17 cellular contexts compared by ENCODE assay signal in the genomic region with DNA sequence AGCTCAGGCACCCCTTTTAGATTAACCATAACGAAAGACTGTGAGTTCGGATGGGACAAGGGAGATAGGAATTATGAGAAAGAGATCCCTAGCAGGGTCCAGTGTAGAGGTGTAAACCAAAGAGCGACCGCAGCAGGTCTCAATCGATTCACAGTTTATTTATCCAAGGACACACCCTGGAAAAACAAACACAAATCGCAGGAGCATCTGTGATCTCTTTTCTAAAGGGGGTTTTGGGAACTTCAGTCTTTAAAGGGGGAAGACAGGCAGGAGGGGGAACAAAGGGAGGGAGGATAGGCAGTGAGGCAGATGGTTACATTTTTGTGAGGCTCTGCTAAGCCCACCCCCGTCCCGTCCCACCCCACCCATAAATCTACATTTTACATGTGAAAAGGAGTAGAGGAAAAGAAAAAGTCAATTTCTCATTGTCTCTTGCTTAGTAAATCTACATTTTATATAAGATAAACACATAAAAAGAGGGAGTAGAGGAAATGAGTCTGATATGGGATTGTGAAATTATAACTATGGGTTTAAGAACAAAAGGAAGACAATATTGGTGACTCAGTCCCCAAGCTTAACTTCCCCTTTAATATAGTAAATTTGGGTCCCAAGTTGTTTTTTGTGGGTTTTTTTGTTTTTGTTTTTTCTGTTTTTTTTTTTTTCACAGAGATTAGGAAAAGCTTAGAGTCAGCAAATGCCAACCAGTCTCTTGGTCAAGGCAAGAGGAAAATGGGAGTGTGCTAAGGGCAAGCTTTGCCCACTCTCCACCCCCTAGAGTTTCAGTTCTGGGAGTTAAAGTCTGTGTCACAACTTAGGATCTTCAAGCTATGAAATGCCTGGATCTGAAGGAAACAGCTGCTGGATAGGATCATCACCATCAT.
DNase-seq lines count a peak whose midpoint lies in the region; ATAC-seq and TF ChIP-seq lines count a peak whose summit lies in the region.
"Had no signal": no experiment of that assay in that cellular context is flagged by ENCODE, and none has a peak within 500 bp of the region (broad histone marks: within the 10 kb centered on the region; RNA-seq: fewer than 3 reads in every experiment).

No MANE protein-coding gene starts in this region.

- intact Hi-C loops in left lung (cut with DNase I), result no loop called here

- H3K36me3 ChIP-seq in MG63 (no peaks in the 10 kb centered on the region), left lung (no peaks in the 10 kb centered on the region)
- H3K36me3 ChIP-seq: sigmoid colon, uterus had no signal

- peaks cover 14 to 42% of the 10 kb centered on the region in 2 donors for H3K4me1 ChIP-seq in left lung
- H3K4me1 ChIP-seq: sigmoid colon, uterus had no signal

- H3K4me3 ChIP-seq in MG63 (no peak overlapping the region), left lung (no peak overlapping the region)
- H3K4me3 ChIP-seq: GM12878, hepatocyte, sigmoid colon, uterus had no signal

- H3K27ac ChIP-seq in left lung, result peak overlapping the region; percentile 44 to 75
- H3K27ac ChIP-seq: hepatocyte, uterus had no signal

- H3K9me3 ChIP-seq in MG63 (no peaks in the 10 kb centered on the region), left lung (no peaks in the 10 kb centered on the region)
- H3K9me3 ChIP-seq: sigmoid colon, SK-N-SH, uterus had no signal

- no peaks in the 10 kb centered on the region for H3K27me3 ChIP-seq in MG63
- H3K27me3 ChIP-seq in left lung, result no peaks in the 10 kb centered on the region
- H3K27me3 ChIP-seq: hepatocyte, sigmoid colon, uterus had no signal

- DNase-seq in COR-L47 (lab: John Stamatoyannopoulos, UW) (peak; percentile 82), MG63 (peak; percentile 36), SKM-1 treated with dmso at 0.1 percent for 144 hours (lab: John Stamatoyannopoulos, UW; ENCODE audit: unreplicated experiment) (peak; percentile 69), left lung (no peak), HuH-7.5 (ENCODE audit: low spot score) (no peak)
- no peak for DNase-seq in stimulated activated naive CD4-positive, alpha-beta T cell (lab: John Stamatoyannopoulos, UW)
- no peak for DNase-seq in stimulated activated CD4-positive, alpha-beta T cell treated with anti-CD3 and anti-CD28 coated beads, Interleukin-2, amount 100 ng/mL, for 24 hours
- DNase-seq: activated CD8-positive, alpha-beta T cell treated with anti-CD3 and anti-CD28 coated beads, Interleukin-2, amount 10 ng/mL, durations not matched to agents 7 days and 5 days; activated naive CD8-positive, alpha-beta T cell treated with anti-CD3 and anti-CD28 coated beads for 36 hours; Calu3; NCI-H1694 treated with DMSO at 0.1 percent for 48 hours; sigmoid colon; SK-N-SH; uterus had no signal

- TF ChIP-seq CTCF in left lung (IDR thresholded peaks at IDR 0.05), result no peak

- peak; percentile 44 for ATAC-seq in left lung
- ATAC-seq in HG02981 (IDR thresholded peaks at IDR 0.05; ENCODE audit: unreplicated experiment), result no peak
- ATAC-seq: activated CD8-positive, alpha-beta T cell treated with anti-CD3 and anti-CD28 coated beads, Interleukin-2, amount 10 ng/mL, durations not matched to agents 7 days and 5 days; GM12878 had no signal

Comparison
In these comparisons a context has a peak if more than half of its experiments do, and no peak if none do; other contexts are left out.
1. DNase-seq: peak in COR-L47 (single experiment), MG63 (single experiment) and SKM-1 treated with dmso at 0.1 percent for 144 hours (single experiment); none in left lung (0 of 2), stimulated activated naive CD4-positive, alpha-beta T cell (0 of 6), HuH-7.5 (single experiment) and stimulated activated CD4-positive, alpha-beta T cell treated with anti-CD3 and anti-CD28 coated beads, Interleukin-2, amount 100 ng/mL, for 24 hours (0 of 2).